In the genomic region with DNA sequence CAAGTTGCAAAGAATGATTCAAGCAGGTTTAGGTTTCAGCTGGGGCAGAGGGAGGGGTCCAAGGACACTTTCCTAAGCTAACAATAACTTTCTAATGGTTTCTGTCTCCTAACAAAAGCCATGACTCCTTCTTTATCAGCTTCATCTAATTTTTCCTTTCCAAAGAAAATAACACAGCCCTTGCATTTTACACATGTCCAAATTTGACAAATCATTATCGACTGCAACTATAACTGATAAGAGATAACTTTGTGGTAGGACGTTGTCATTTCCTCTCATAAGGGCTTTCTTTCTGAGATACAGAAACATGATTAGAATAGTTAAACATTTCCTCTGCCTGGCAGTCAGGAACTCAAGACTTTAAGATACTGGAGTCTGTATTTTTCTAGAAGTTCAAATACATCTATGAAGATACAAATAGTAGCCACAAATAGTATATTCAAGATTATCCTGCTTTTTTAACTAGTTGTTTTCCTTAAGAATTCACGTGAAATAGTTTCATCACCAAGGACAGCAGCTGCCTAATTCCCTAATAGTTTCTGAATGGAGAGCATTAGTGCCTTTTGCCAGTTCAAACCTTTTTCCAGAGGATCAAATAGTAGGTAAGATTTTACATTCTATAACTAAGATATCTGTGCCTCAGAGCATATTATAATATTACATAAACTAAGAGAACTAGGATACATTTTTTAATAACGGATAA, we compare ENCODE assay signal across 2 cellular contexts.
TF ChIP-seq lines count a peak whose summit lies in the region.

No MANE protein-coding gene starts in this region.

TF ChIP-seq in PFSK-1, 5 proteins besides CTCF, POLR2A, EP300 and RAD21 (continued from another document):
- TF ChIP-seq, protein P1, sequence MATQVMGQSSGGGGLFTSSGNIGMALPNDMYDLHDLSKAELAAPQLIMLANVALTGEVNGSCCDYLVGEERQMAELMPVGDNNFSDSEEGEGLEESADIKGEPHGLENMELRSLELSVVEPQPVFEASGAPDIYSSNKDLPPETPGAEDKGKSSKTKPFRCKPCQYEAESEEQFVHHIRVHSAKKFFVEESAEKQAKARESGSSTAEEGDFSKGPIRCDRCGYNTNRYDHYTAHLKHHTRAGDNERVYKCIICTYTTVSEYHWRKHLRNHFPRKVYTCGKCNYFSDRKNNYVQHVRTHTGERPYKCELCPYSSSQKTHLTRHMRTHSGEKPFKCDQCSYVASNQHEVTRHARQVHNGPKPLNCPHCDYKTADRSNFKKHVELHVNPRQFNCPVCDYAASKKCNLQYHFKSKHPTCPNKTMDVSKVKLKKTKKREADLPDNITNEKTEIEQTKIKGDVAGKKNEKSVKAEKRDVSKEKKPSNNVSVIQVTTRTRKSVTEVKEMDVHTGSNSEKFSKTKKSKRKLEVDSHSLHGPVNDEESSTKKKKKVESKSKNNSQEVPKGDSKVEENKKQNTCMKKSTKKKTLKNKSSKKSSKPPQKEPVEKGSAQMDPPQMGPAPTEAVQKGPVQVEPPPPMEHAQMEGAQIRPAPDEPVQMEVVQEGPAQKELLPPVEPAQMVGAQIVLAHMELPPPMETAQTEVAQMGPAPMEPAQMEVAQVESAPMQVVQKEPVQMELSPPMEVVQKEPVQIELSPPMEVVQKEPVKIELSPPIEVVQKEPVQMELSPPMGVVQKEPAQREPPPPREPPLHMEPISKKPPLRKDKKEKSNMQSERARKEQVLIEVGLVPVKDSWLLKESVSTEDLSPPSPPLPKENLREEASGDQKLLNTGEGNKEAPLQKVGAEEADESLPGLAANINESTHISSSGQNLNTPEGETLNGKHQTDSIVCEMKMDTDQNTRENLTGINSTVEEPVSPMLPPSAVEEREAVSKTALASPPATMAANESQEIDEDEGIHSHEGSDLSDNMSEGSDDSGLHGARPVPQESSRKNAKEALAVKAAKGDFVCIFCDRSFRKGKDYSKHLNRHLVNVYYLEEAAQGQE (IDR thresholded peaks at IDR 0.05; ENCODE audit: insufficient read depth in 1 of 2, low read depth in 2 of 2, low read length in 2 of 2), result peak; percentile 77 to 87
- TF ChIP-seq POLR2AphosphoS5 (IDR thresholded peaks at IDR 0.05; ENCODE audit: low read depth, low read length) (no peak), FOXP2 (optimal IDR thresholded peaks at IDR 0.05; ENCODE audit: borderline replicate concordance, extremely low read depth, extremely low read length, insufficient read depth) (no peak)

TF ChIP-seq in endothelial cell of umbilical vein, 7 proteins besides CTCF, POLR2A, EP300 and RAD21 (continued from another document):
- TF ChIP-seq, protein P2, sequence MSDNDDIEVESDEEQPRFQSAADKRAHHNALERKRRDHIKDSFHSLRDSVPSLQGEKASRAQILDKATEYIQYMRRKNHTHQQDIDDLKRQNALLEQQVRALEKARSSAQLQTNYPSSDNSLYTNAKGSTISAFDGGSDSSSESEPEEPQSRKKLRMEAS (IDR thresholded peaks at IDR 0.05; ENCODE audit: insufficient read depth, insufficient read length), result no peak
- TF ChIP-seq POLR2AphosphoS5 (IDR thresholded peaks at IDR 0.05; ENCODE audit: insufficient read depth, low read depth, low read length), result peak; percentile 68
